Comparison of ENCODE assay signal across 14 cellular contexts in the genomic region with DNA sequence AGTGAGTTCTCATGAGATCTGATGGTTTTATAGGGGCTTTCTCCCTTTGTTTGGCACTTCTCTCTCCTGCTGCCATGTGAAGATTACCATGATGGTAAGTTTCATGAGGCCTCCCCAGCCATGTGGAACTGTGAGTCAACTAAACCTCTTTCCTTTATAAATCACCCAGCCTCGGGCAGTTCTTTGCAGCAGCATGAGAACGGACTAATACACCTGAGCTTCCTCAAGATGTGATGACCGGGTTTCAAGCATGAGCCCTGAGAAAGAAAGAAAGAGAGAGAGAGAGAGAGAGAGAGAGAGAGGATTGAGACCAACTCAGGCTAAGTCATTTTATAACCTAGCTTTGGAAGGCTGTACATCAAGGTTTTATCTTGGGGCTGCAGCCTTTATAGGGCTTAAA.
"Had no signal": no experiment of that assay in that cellular context is flagged by ENCODE, and none has a peak within 500 bp of the region (broad histone marks: within the 10 kb centered on the region; RNA-seq: fewer than 3 reads in every experiment).

No MANE protein-coding gene starts in this region.

- H3K27me3 ChIP-seq: MG63, SJSA1 had no signal

- H3K4me1 ChIP-seq: SJSA1 had no signal

- DNase-seq: KBM-7, MG63, NCI-H1092 treated with DMSO at 0.1 percent for 48 hours, NCI-H1436, NCI-H187 treated with DMSO at 0.1 percent for 48 hours, NCI-H2029 treated with DMSO at 0.1 percent for 48 hours, NCI-H2227 treated with DMSO at 0.1 percent for 48 hours, NCI-H69, NCI-H774, Right ventricle myocardium superior, RPMI8226, SIG-M5 had no signal

- H3K27ac ChIP-seq: SJSA1, SK-N-MC had no signal

- H3K4me3 ChIP-seq: MG63, SJSA1, SK-N-MC had no signal
